In the genomic region with DNA sequence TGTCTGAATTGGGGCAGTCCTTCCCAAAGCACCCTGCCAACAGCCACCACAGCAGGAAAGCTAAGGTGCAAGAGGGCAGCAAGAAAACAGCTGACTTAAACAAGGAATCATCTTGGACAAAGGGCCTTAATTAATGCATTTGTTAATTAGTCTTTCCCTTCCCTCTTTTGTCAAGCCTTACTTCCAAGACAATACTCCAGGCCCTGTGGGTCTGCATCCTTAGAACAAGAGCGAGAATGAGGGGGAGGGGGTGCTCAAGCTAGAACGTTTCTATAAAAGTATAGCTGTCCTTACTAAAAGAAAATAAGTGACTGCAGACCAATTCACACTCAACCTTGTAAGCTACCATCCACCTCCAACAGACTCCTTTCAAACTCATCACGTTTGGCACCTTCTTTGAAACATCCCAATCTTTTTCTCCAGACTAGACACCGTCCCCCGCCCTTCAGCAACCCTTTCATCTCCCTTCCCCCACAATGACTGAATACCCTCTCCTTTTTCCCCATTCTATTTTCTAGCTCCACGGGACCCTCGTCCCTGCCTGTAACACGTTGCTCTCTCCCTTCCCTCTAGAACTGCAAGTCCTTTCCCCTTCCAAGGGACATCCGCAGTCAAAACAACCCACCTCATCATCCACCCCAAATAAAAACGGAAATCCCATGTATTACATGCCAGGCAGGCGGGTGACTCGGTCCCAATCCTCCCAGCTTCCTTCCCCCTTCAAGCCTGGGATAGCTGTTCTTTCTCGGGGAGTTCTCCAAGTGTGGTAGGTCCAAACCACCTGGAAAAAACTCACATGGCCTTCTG, we compare ENCODE assay signal across 8 cellular contexts.
DNase-seq lines count a peak whose midpoint lies in the region; ATAC-seq, FAIRE-seq and TF ChIP-seq lines count a peak whose summit lies in the region.

No MANE protein-coding gene starts in this region.

- peaks cover 0 to 11% of the 10 kb centered on the region in 2 donors for H3K36me3 Mint-ChIP-seq in CD4-positive, alpha-beta memory T cell

- TF ChIP-seq EP300 in GM12878 (IDR thresholded peaks at IDR 0.05; ENCODE audit: borderline replicate concordance in 1 of 2, control insufficient read depth in 1 of 2, low read depth in 2 of 2, low read length in 2 of 2) (no peak), transverse colon (IDR thresholded peaks at IDR 0.05; ENCODE audit: low read depth) (no peak)

- H3K27ac ChIP-seq in CD4-positive, alpha-beta memory T cell (ENCODE audit: low read depth, low read length), result peak overlapping the region; percentile 83
- H3K27ac ChIP-seq in GM12878 (ENCODE audit: control insufficient read depth, insufficient read depth) (peak overlapping the region; percentile 92), transverse colon (peak overlapping the region; percentile 90 to 96 (median 94))

- POLR2A ChIA-PET in CD4-positive, alpha-beta memory T cell (lab: Charles Lee; ENCODE audit: partially characterized antibody), result interaction anchor here (0.8 to 5.9 kb wide), 9 partner anchors 10 to 227 kb away, joined by 3 to 88 read pairs (median 17); a partner anchor contains a TSS
- POLR2A ChIA-PET in GM12878 (lab: Charles Lee), result interaction anchor here (0.5 to 6.0 kb wide), 14 partner anchors 10 to 880 kb away, joined by 3 to 41 read pairs (median 3); a partner anchor contains a TSS

- peak overlapping the region; percentile 83 to 96 (median 92) for H3K27ac Mint-ChIP-seq in CD4-positive, alpha-beta memory T cell

- SMC1A ChIA-PET in GM12878 (lab: Charles Lee; ENCODE audit: uncharacterized antibody, unreplicated experiment), result interaction anchor here (0.6 to 4.8 kb wide), 17 partner anchors 8 to 102 kb away, joined by 3 to 45 read pairs (median 4); no protein-coding TSS in a partner anchor

- H3K27me3 ChIP-seq in CD4-positive, alpha-beta memory T cell (ENCODE audit: insufficient read depth, low read length), result no peaks in the 10 kb centered on the region
- H3K27me3 ChIP-seq in GM12878 (replicated peaks in 1 of 2; ENCODE audit: control insufficient read depth in 2 of 2, insufficient read depth in 2 of 2, low read length in 1 of 2), result no peaks in the 10 kb centered on the region
- H3K27me3 ChIP-seq in transverse colon, result no peaks in the 10 kb centered on the region

- peak overlapping the region; percentile 96 for H3K9ac ChIP-seq in GM12878 (ENCODE audit: control insufficient read depth, insufficient read depth, low read length)

- H3K9me3 ChIP-seq in CD4-positive, alpha-beta memory T cell (ENCODE audit: control insufficient read depth in 1 of 2, low read length in 2 of 2), result no peaks in the 10 kb centered on the region
- no peaks in the 10 kb centered on the region for H3K9me3 ChIP-seq in GM12878 (replicated peaks; ENCODE audit: control insufficient read depth, insufficient read depth, low read length)
- no peaks in the 10 kb centered on the region for H3K9me3 ChIP-seq in transverse colon

- peaks cover 40 to 82% (median 63%) of the 10 kb centered on the region in 4 donors for H3K4me1 Mint-ChIP-seq in CD4-positive, alpha-beta memory T cell

- TF ChIP-seq RAD21 in GM12878 (IDR thresholded peaks at IDR 0.05; ENCODE audit: insufficient read depth, low read depth, low read length), result no peak

- intact Hi-C loops in CD4-positive, alpha-beta memory T cell (cut with micrococcal nuclease), result loop anchor here (1.0 to 5.0 kb wide), 4 partner anchors 15 to 87 kb away; a partner anchor contains a TSS
- intact Hi-C loops in GM12878 (cut with micrococcal nuclease; ENCODE audit: unreplicated experiment) (loop anchor here (2.0 kb wide), 1 partner anchor 65 kb away; no protein-coding TSS in a partner anchor), lower leg skin (cut with DNase I; ENCODE audit: low total_unique reads) (no loop called here), transverse colon (cut with DNase I; ENCODE audit: low total_unique reads) (loop anchor here (10.0 kb wide), 1 partner anchor 81 kb away; a partner anchor contains a TSS)

- RAD21 ChIA-PET in GM12878 (lab: Charles Lee; ENCODE audit: unreplicated experiment), result interaction anchor here (1.0 to 3.6 kb wide), 7 partner anchors 10 to 79 kb away, joined by 3 to 32 read pairs (median 6); no protein-coding TSS in a partner anchor

- BruUV-seq in GM12878 (replicated peaks; lab: Mats Ljungman, UMichigan), result TSS peak; percentile 72

- H2AFZ ChIP-seq in GM12878 (ENCODE audit: control insufficient read depth, low read depth, low read length), result peak overlapping the region; percentile 54

- H3K4me2 ChIP-seq in GM12878 (ENCODE audit: control insufficient read depth, insufficient read depth), result peak overlapping the region; percentile 100

- H3K27me3 Mint-ChIP-seq in CD4-positive, alpha-beta memory T cell, result no peaks in the 10 kb centered on the region

- FAIRE-seq in GM12878 (lab: Jason Lieb, UNC), result peak; percentile 13

- no peak for ATAC-seq in GM12878
- no peak for ATAC-seq in GM18517 (IDR thresholded peaks at IDR 0.05; ENCODE audit: unreplicated experiment)
- no peak for ATAC-seq in HG02885 (IDR thresholded peaks at IDR 0.05; ENCODE audit: poor library complexity, unreplicated experiment)

- H3K4me1 ChIP-seq in CD4-positive, alpha-beta memory T cell (ENCODE audit: insufficient read depth, low read length), result peaks cover 60% of the 10 kb centered on the region
- H3K4me1 ChIP-seq in GM12878 (ENCODE audit: control insufficient read depth, insufficient read depth, low read length) (peaks cover 11% of the 10 kb centered on the region), transverse colon (peaks cover 10 to 43% (median 23%) of the 10 kb centered on the region in 4 donors)

- TF ChIP-seq CTCF in GM12878 (IDR thresholded peaks at IDR 0.05 in 2 of 3, conservative IDR thresholded peaks at IDR 0.05 in 1 of 3; ENCODE audit: control insufficient read depth in 2 of 3, extremely low read depth in 1 of 3, insufficient read depth in 1 of 3, low read depth in 3 of 3, low read length in 3 of 3) (no peak), lower leg skin (IDR thresholded peaks at IDR 0.05) (no peak), transverse colon (IDR thresholded peaks at IDR 0.05) (no peak)

- in situ Hi-C loops in GM12878 (cut with MboI), result loop anchor here (5.0 kb wide), 1 partner anchor 66 kb away; no protein-coding TSS in a partner anchor
- in situ Hi-C loops in transverse colon (cut with MboI; ENCODE audit: low pct_ligation_motif_present in 1 of 4, low pct_unique_long_range_greater_than_20kb in 1 of 4, low sequenced_read_pairs in 3 of 4), result loop anchor here in 1 of 4 donors (10.0 kb wide), 1 partner anchor 69 kb away; no protein-coding TSS in a partner anchor

- no peak for DNase-seq in CD4-positive, alpha-beta memory T cell
- peak; percentile 44 for DNase-seq in HuH-7 (ENCODE audit: low spot score)
- DNase-seq in GM12878 (ENCODE audit: low read depth, low spot score), result no peak
- peak; percentile 21 to 88 for DNase-seq in lower leg skin (ENCODE audit: low spot score in 2 of 2)
- DNase-seq in transverse colon, result peak; percentile 26
- DNase-seq in HuH-7.5 (ENCODE audit: low spot score), result no peak

- TF ChIP-seq POLR2A in GM12878 (IDR thresholded peaks at IDR 0.05; ENCODE audit: low read depth, low read length) (no peak), lower leg skin (IDR thresholded peaks at IDR 0.05) (no peak), transverse colon (IDR thresholded peaks at IDR 0.05) (no peak)

- H4K20me1 ChIP-seq in GM12878 (ENCODE audit: control insufficient read depth, insufficient read depth), result no peaks in the 10 kb centered on the region; the same call in 1 of the 2 replicates

- H3K4me3 Mint-ChIP-seq in CD4-positive, alpha-beta memory T cell, result peak overlapping the region; percentile 83 to 95 (median 90)

- 9% methylated on average over 13 of the region's 13 CpGs for WGBS in GM12878 (ENCODE audit: insufficient coverage, insufficient replicate concordance, low lambda C conversion rate, missing lambda C conversion rate)
- WGBS in lower leg skin, 2 donors, result 10% methylated on average over 13 of the region's 13 CpGs
- WGBS in transverse colon (ENCODE audit: low coverage in 1 of 2), 2 donors, result 3 to 16% methylated on average over 8 to 13 of the region's 13 CpGs

- H3K79me2 ChIP-seq in GM12878 (ENCODE audit: control insufficient read depth, insufficient read depth, low read length), result peaks cover 59% of the 10 kb centered on the region

- H3K9me3 Mint-ChIP-seq in CD4-positive, alpha-beta memory T cell, result no peaks in the 10 kb centered on the region

- no peaks in the 10 kb centered on the region for H3K36me3 ChIP-seq in CD4-positive, alpha-beta memory T cell (ENCODE audit: insufficient read depth, low read length)
- no peaks in the 10 kb centered on the region for H3K36me3 ChIP-seq in GM12878 (ENCODE audit: control insufficient read depth in 2 of 2, insufficient read depth in 2 of 2, low read length in 1 of 2)
- no peaks in the 10 kb centered on the region for H3K36me3 ChIP-seq in transverse colon

- H3K4me3 ChIP-seq in CD4-positive, alpha-beta memory T cell (ENCODE audit: low read length in 2 of 2), result peak overlapping the region; percentile 56 to 84
- H3K4me3 ChIP-seq in GM12878 (peak overlapping the region; percentile 98), lower leg skin (ENCODE audit: low read depth, poor library complexity, severe bottlenecking) (peak overlapping the region; percentile 59), transverse colon (peak overlapping the region; percentile 77 to 100 (median 95))

- CTCF ChIA-PET in CD4-positive, alpha-beta memory T cell (lab: Charles Lee; ENCODE audit: partially characterized antibody), result interaction anchor here (0.7 to 3.8 kb wide), 9 partner anchors 8 to 79 kb away, joined by 3 to 23 read pairs (median 4); no protein-coding TSS in a partner anchor
- CTCF ChIA-PET in GM12878 (lab: Yijun Ruan, JAX), result interaction anchor here (0.9 to 4.2 kb wide), 10 partner anchors 12 to 78 kb away, joined by 3 to 33 read pairs (median 4); no protein-coding TSS in a partner anchor

Comparison
In these comparisons a context has a peak if more than half of its experiments do, and no peak if none do; other contexts are left out.
1. DNase-seq: peak in HuH-7 (single experiment), lower leg skin (2 of 2) and transverse colon (single experiment); none in CD4-positive, alpha-beta memory T cell (0 of 5), GM12878 (single experiment) and HuH-7.5 (single experiment).
2. Peak in every context shown above with its lines, with median percentiles within 50 percentile points of each other: H3K27ac ChIP-seq and H3K4me3 ChIP-seq.